In genomic region chr10:52337225-52337624, GRCh38 we compare ENCODE assay signal across 2 cellular contexts.
TF ChIP-seq lines count a peak whose summit lies in the region.

No MANE protein-coding gene starts in this region.

TF ChIP-seq in IMR-90, 13 proteins besides CTCF, POLR2A, EP300 and RAD21:
- TF ChIP-seq SMC3 (IDR thresholded peaks at IDR 0.05; ENCODE audit: low read depth, low read length) = no peak
- TF ChIP-seq RFX5 (IDR thresholded peaks at IDR 0.05; ENCODE audit: low read depth, low read length) = no peak
- peak; percentile 98 for TF ChIP-seq MAFK (IDR thresholded peaks at IDR 0.05; ENCODE audit: low read depth, low read length)
- TF ChIP-seq CHD1 (IDR thresholded peaks at IDR 0.05; ENCODE audit: low read depth, low read length) = no peak

TF ChIP-seq in K562, 482 proteins besides CTCF, POLR2A, EP300 and RAD21:
- peak; percentile 84 for TF ChIP-seq ZNF316 (IDR thresholded peaks at IDR 0.05)
- TF ChIP-seq RBM39 (optimal IDR thresholded peaks at IDR 0.05; ENCODE audit: low read depth, low read length) = no peak
- no peak for TF ChIP-seq E2F1 (CRISPR knock-in tag; IDR thresholded peaks at IDR 0.05)
- no peak for TF ChIP-seq NFIX (CRISPR knock-in tag; IDR thresholded peaks at IDR 0.05; ENCODE audit: low read depth)
- TF ChIP-seq C11orf30 (IDR thresholded peaks at IDR 0.05; ENCODE audit: low read depth) = peak; percentile 73
- no peak for TF ChIP-seq CREBBP (IDR thresholded peaks at IDR 0.05; ENCODE audit: low read depth, low read length)
- peak; percentile 92 for TF ChIP-seq MAFF (IDR thresholded peaks at IDR 0.05; ENCODE audit: low read length)
- no peak for TF ChIP-seq RBM25 (IDR thresholded peaks at IDR 0.05; ENCODE audit: low read depth, low read length, severe bottlenecking)
- TF ChIP-seq MAFG (tag; conservative IDR thresholded peaks at IDR 0.05) = peak; percentile 78
- TF ChIP-seq ZFP30 (CRISPR knock-in tag; IDR thresholded peaks at IDR 0.05; ENCODE audit: borderline replicate concordance) = no peak
- TF ChIP-seq MAFK (IDR thresholded peaks at IDR 0.05; ENCODE audit: low read length) = peak; percentile 93
- no peak for TF ChIP-seq ZBTB17 (CRISPR knock-in tag; IDR thresholded peaks at IDR 0.05)
